ENCODE assay signal across 12 cellular contexts in genomic region chr6:146905313-146905712, GRCh38.
A peak's percentile ranks its signal among the peaks of the same experiment; 100 is the strongest.
DNase-seq lines count a peak whose midpoint lies in the region; ATAC-seq and TF ChIP-seq lines count a peak whose summit lies in the region.
"Had no signal": no experiment of that assay in that cellular context is flagged by ENCODE, and none has a peak within 500 bp of the region (broad histone marks: within the 10 kb centered on the region; RNA-seq: fewer than 3 reads in every experiment).

No MANE protein-coding gene starts in this region.

- H3K9me3 Mint-ChIP-seq in activated T-helper 1 cell treated with anti-CD3 and anti-CD28 coated beads, Interleukin-12 subunit alpha, Interleukin-12 subunit beta, Interleukin-2, Interleukin-4 antibody, amounts not matched to agents 30 ng/mL and 10 ng/mL and 1 ng/mL, durations not matched to agents 14 hours and 24 hours and 36 hours, result no peaks in the 10 kb centered on the region

- no peaks in the 10 kb centered on the region for H3K27me3 Mint-ChIP-seq in activated T-helper 1 cell treated with anti-CD3 and anti-CD28 coated beads, Interleukin-12 subunit alpha, Interleukin-12 subunit beta, Interleukin-2, Interleukin-4 antibody, amounts not matched to agents 30 ng/mL and 10 ng/mL and 1 ng/mL, durations not matched to agents 14 hours and 24 hours and 36 hours (ENCODE audit: insufficient read depth)

- no peak overlapping the region for H3K27ac Mint-ChIP-seq in activated T-helper 1 cell treated with anti-CD3 and anti-CD28 coated beads, Interleukin-12 subunit alpha, Interleukin-12 subunit beta, Interleukin-2, Interleukin-4 antibody, amounts not matched to agents 30 ng/mL and 10 ng/mL and 1 ng/mL, durations not matched to agents 14 hours and 24 hours and 36 hours

- TF ChIP-seq CTCF in heart left ventricle (IDR thresholded peaks at IDR 0.05), result no peak

- H3K4me1 Mint-ChIP-seq in activated T-helper 1 cell treated with anti-CD3 and anti-CD28 coated beads, Interleukin-12 subunit alpha, Interleukin-12 subunit beta, Interleukin-2, Interleukin-4 antibody, amounts not matched to agents 30 ng/mL and 10 ng/mL and 1 ng/mL, durations not matched to agents 14 hours and 24 hours and 36 hours (ENCODE audit: low read depth), result no peaks in the 10 kb centered on the region

- H3K36me3 Mint-ChIP-seq in activated T-helper 1 cell treated with anti-CD3 and anti-CD28 coated beads, Interleukin-12 subunit alpha, Interleukin-12 subunit beta, Interleukin-2, Interleukin-4 antibody, amounts not matched to agents 30 ng/mL and 10 ng/mL and 1 ng/mL, durations not matched to agents 14 hours and 24 hours and 36 hours (ENCODE audit: low read depth), result no peaks in the 10 kb centered on the region

- no peak overlapping the region for H3K4me3 ChIP-seq in heart left ventricle
- H3K4me3 ChIP-seq: cardiac muscle cell, uterus had no signal

- peak in 3 of 5 donors; percentile 11 to 34 (median 29) for DNase-seq in heart left ventricle
- DNase-seq in cardiac septum (ENCODE audit: low spot score), result no peak
- peak; percentile 89 for DNase-seq in RPMI7951 (ENCODE audit: low read depth)
- peak; percentile 65 for DNase-seq in fibroblast of the conjunctiva (ENCODE audit: low read depth)
- no peak for DNase-seq in activated T-helper 1 cell treated with anti-CD3 and anti-CD28 coated beads, Interleukin-12 subunit alpha, Interleukin-12 subunit beta, Interleukin-2, Interleukin-4 antibody, amounts not matched to agents 30 ng/mL and 10 ng/mL and 1 ng/mL, durations not matched to agents 14 hours and 24 hours and 36 hours (ENCODE audit: low spot score)
- DNase-seq: activated CD4-positive, CD25-positive, alpha-beta regulatory T cell; NCI-H1048; uterus had no signal

- H3K36me3 ChIP-seq in heart left ventricle, result no peaks in the 10 kb centered on the region
- H3K36me3 ChIP-seq: cardiac muscle cell, uterus had no signal

- ATAC-seq in heart left ventricle (no peak), GM18909 (IDR thresholded peaks at IDR 0.05; ENCODE audit: poor library complexity, unreplicated experiment) (no peak), GM18907 (IDR thresholded peaks at IDR 0.05; ENCODE audit: unreplicated experiment) (no peak), GM21447 (IDR thresholded peaks at IDR 0.05; ENCODE audit: unreplicated experiment) (no peak)

- no peak overlapping the region for H3K27ac ChIP-seq in heart left ventricle
- H3K27ac ChIP-seq: cardiac muscle cell, uterus had no signal

- intact Hi-C loops in heart left ventricle (cut with DNase I), result loop anchor here in 1 of 10 donors (10.0 kb wide), 1 partner anchor 379 kb away; no protein-coding TSS in a partner anchor
- intact Hi-C loops in cardiac septum (cut with DNase I), result no loop called here
- intact Hi-C loops in activated T-helper 1 cell treated with anti-CD3 and anti-CD28 coated beads, Interleukin-12 subunit alpha, Interleukin-12 subunit beta, Interleukin-2, Interleukin-4 antibody, amounts not matched to agents 30 ng/mL and 10 ng/mL and 1 ng/mL, durations not matched to agents 14 hours and 24 hours and 36 hours (cut with micrococcal nuclease), result no loop called here

- no peak overlapping the region for H3K4me3 Mint-ChIP-seq in activated T-helper 1 cell treated with anti-CD3 and anti-CD28 coated beads, Interleukin-12 subunit alpha, Interleukin-12 subunit beta, Interleukin-2, Interleukin-4 antibody, amounts not matched to agents 30 ng/mL and 10 ng/mL and 1 ng/mL, durations not matched to agents 14 hours and 24 hours and 36 hours

- peaks cover 0 to 13% (median 7%) of the 10 kb centered on the region in 12 donors for H3K4me1 ChIP-seq in heart left ventricle
- H3K4me1 ChIP-seq: uterus had no signal

- no peaks in the 10 kb centered on the region for H3K27me3 ChIP-seq in heart left ventricle
- H3K27me3 ChIP-seq: cardiac muscle cell, uterus had no signal

- TF ChIP-seq POLR2A in heart left ventricle (IDR thresholded peaks at IDR 0.05), result no peak

- peaks cover 0 to 6% (median 0%) of the 10 kb centered on the region in 12 donors for H3K9me3 ChIP-seq in heart left ventricle
- H3K9me3 ChIP-seq: uterus had no signal

Comparison
In these comparisons a context has a peak if more than half of its experiments do, and no peak if none do; other contexts are left out.
1. DNase-seq: peak in heart left ventricle (3 of 5), RPMI7951 (single experiment) and fibroblast of the conjunctiva (single experiment); none in cardiac septum (single experiment) and activated T-helper 1 cell treated with anti-CD3 and anti-CD28 coated beads, Interleukin-12 subunit alpha, Interleukin-12 subunit beta, Interleukin-2, Interleukin-4 antibody, amounts not matched to agents 30 ng/mL and 10 ng/mL and 1 ng/mL, durations not matched to agents 14 hours and 24 hours and 36 hours (single experiment).